Comparison of ENCODE assay signal across 13 cellular contexts in genomic region chr10:15348579-15348978, GRCh38. TPM values are rescaled to one million over a fixed set of nuclear protein-coding genes. Genes with fewer than 3 reads are reported as not detected.
DNase-seq lines count a peak whose midpoint lies in the region; ATAC-seq and TF ChIP-seq lines count a peak whose summit lies in the region.
"Had no signal": no experiment of that assay in that cellular context is flagged by ENCODE, and none has a peak within 500 bp of the region (broad histone marks: within the 10 kb centered on the region; RNA-seq: fewer than 3 reads in every experiment).

No MANE protein-coding gene starts in this region.

- H3K27ac ChIP-seq in uterus: peak overlapping the region in 1 of 2 donors; percentile 4
- H3K27ac ChIP-seq: 22Rv1, SJSA1 had no signal

- TF ChIP-seq POLR2A in uterus (IDR thresholded peaks at IDR 0.05): no peak

- H3K36me3 ChIP-seq in uterus: no peaks in the 10 kb centered on the region
- H3K36me3 ChIP-seq: SJSA1 had no signal

- no peak for ATAC-seq in HG02870 (IDR thresholded peaks at IDR 0.05; ENCODE audit: unreplicated experiment)
- no peak for ATAC-seq in GM19455 (IDR thresholded peaks at IDR 0.05; ENCODE audit: unreplicated experiment)
- no peak for ATAC-seq in GM21528 (IDR thresholded peaks at IDR 0.05; ENCODE audit: low FRiP score, unreplicated experiment)

- TF ChIP-seq CTCF in fibroblast of mammary gland (conservative IDR thresholded peaks at IDR 0.05; ENCODE audit: control insufficient read depth, insufficient read depth, low read depth, low read length) (no peak), uterus (IDR thresholded peaks at IDR 0.05) (no peak)

- DNase-seq in NCI-H1105 (lab: John Stamatoyannopoulos, UW) (peak; percentile 10), NCI-H1105 treated with DMSO at 0.1 percent for 48 hours (lab: John Stamatoyannopoulos, UW) (no peak), fibroblast of mammary gland (ENCODE audit: low read depth) (peak; percentile 46), myocyte (ENCODE audit: low read depth) (peak; percentile 57), uterus (no peak)
- DNase-seq: activated CD4-positive, alpha-beta T cell treated with anti-CD3 and anti-CD28 coated beads, Interleukin-2, amount 50 U/mL, for 4 hours; activated naive CD8-positive, alpha-beta T cell treated with anti-CD3 and anti-CD28 coated beads, Interleukin-2, amount 10 ng/mL, durations not matched to agents 7 days and 5 days; NCI-H2227 treated with DMSO at 0.1 percent for 48 hours had no signal

- H3K9me3 ChIP-seq in uterus: no peaks in the 10 kb centered on the region
- H3K9me3 ChIP-seq: SJSA1 had no signal

- intact Hi-C loops in uterus (cut with DNase I; ENCODE audit: low total_unique reads): no loop called here

- no peaks in the 10 kb centered on the region for H3K27me3 ChIP-seq in uterus
- H3K27me3 ChIP-seq: SJSA1 had no signal

- H3K4me1 ChIP-seq in uterus: no peaks in the 10 kb centered on the region

- H3K4me3 ChIP-seq in fibroblast of mammary gland (ENCODE audit: control insufficient read depth, low read depth, low read length) (peak overlapping the region; percentile 33), uterus (peak overlapping the region; percentile 6 to 29)
- H3K4me3 ChIP-seq: SJSA1 had no signal

RNA-seq across cellular contexts. Expression of gene FAM171A1, which starts 22.5 kb away (rescaled TPM):
- total RNA-seq in myocyte (14.0 and 15.0 TPM in 2 replicates), uterus (10 to 100 TPM in 3 of 4 donors, 1 to 10 TPM in 1; 7.4 to 40.4 (median 21.6) TPM)
- polyA plus RNA-seq in myocyte (2012): 19.9 TPM

Comparison
In these comparisons a context has a peak if more than half of its experiments do, and no peak if none do; other contexts are left out.
1. DNase-seq: peak in NCI-H1105 (single experiment), fibroblast of mammary gland (single experiment) and myocyte (single experiment); none in NCI-H1105 treated with DMSO at 0.1 percent for 48 hours (single experiment) and uterus (0 of 2).